In genomic region chr9:715743-716400, GRCh38 we compare ENCODE assay signal across 10 cellular contexts.
A peak's percentile ranks its signal among the peaks of the same experiment; 100 is the strongest.
DNase-seq lines count a peak whose midpoint lies in the region; ATAC-seq and TF ChIP-seq lines count a peak whose summit lies in the region.
"Had no signal": no experiment of that assay in that cellular context is flagged by ENCODE, and none has a peak within 500 bp of the region (broad histone marks: within the 10 kb centered on the region; RNA-seq: fewer than 3 reads in every experiment).

No MANE protein-coding gene starts in this region.

- H4K20me1 ChIP-seq in smooth muscle cell (ENCODE audit: low read depth), result no peaks in the 10 kb centered on the region

- ATAC-seq in activated CD4-positive, CD25-positive, alpha-beta regulatory T cell treated with anti-CD3 and anti-CD28 coated beads, Interleukin-2, amount 50 U/mL, for 24 hours, result no peak
- no peak for ATAC-seq in GM21825 (IDR thresholded peaks at IDR 0.05; ENCODE audit: unreplicated experiment)

- H3K9me3 ChIP-seq in smooth muscle cell (replicated peaks; ENCODE audit: low read depth), result no peaks in the 10 kb centered on the region

- 72% methylated on average over 3 of the region's 3 CpGs for WGBS in smooth muscle cell (ENCODE audit: low lambda C conversion rate)

- TF ChIP-seq CTCF in smooth muscle cell (IDR thresholded peaks at IDR 0.05; ENCODE audit: borderline replicate concordance, insufficient read depth, poor library complexity, severe bottlenecking), result no peak

- H3K4me2 ChIP-seq in smooth muscle cell, result no peak overlapping the region

- H3K4me1 ChIP-seq in smooth muscle cell (ENCODE audit: low read depth), result peaks cover 13% of the 10 kb centered on the region

- no peaks in the 10 kb centered on the region for H3K27me3 ChIP-seq in smooth muscle cell (ENCODE audit: low read depth)

- H3K9ac ChIP-seq in smooth muscle cell (ENCODE audit: low read depth), result no peak overlapping the region

- DNase-seq in GM03348 (ENCODE audit: low spot score), result peak; percentile 46
- DNase-seq in cerebellar cortex (ENCODE audit: low spot score), result peak; percentile 67
- peak; percentile 50 for DNase-seq in iris pigment epithelial cell (ENCODE audit: low read depth)
- no peak for DNase-seq in smooth muscle cell (lab: John Stamatoyannopoulos, UW; ENCODE audit: unreplicated experiment)
- DNase-seq in NCI-H226, result no peak
- DNase-seq in H4 (ENCODE audit: low spot score), result no peak
- DNase-seq: activated B cell treated with CpG ODN at 0.5 μM for 24 hours, activated gamma-delta T cell treated with Interleukin-2 at 50 U/mL for 16 hours had no signal

- no peaks in the 10 kb centered on the region for H3F3A ChIP-seq in smooth muscle cell (ENCODE audit: low read depth)

- no peak overlapping the region for H2AFZ ChIP-seq in smooth muscle cell (ENCODE audit: low read depth)

- peaks cover 25% of the 10 kb centered on the region for H3K79me2 ChIP-seq in smooth muscle cell (ENCODE audit: low read depth)

- H3K36me3 ChIP-seq in smooth muscle cell (ENCODE audit: low read depth), result no peaks in the 10 kb centered on the region

- H3K27ac ChIP-seq in smooth muscle cell (ENCODE audit: low read depth), result peak overlapping the region; percentile 23

- no peak overlapping the region for H3K4me3 ChIP-seq in smooth muscle cell

Comparison
In these comparisons a context has a peak if more than half of its experiments do, and no peak if none do; other contexts are left out.
1. DNase-seq: peak in GM03348 (single experiment), cerebellar cortex (single experiment) and iris pigment epithelial cell (single experiment); none in smooth muscle cell (single experiment), NCI-H226 (single experiment) and H4 (single experiment).